8 cellular contexts compared by ENCODE assay signal in genomic region chr4:10582059-10582686, GRCh38.
DNase-seq lines count a peak whose midpoint lies in the region; ATAC-seq, FAIRE-seq and TF ChIP-seq lines count a peak whose summit lies in the region.

No MANE protein-coding gene starts in this region.

- H3K27ac ChIP-seq in brain microvascular endothelial cell (no peak overlapping the region), kidney (ENCODE audit: low read depth in 2 of 2, low read length in 2 of 2) (no peak overlapping the region), thyroid gland (no peak overlapping the region)

- DNase-seq in AG09319 (ENCODE audit: extremely low read depth, low read depth) (no peak), NCI-H2196 treated with DMSO at 0.1 percent for 48 hours (lab: John Stamatoyannopoulos, UW; ENCODE audit: unreplicated experiment) (peak; percentile 49), brain microvascular endothelial cell (peak; percentile 65), kidney (no peak), thyroid gland (peak; percentile 37 to 46), SIG-M5 treated with dmso at 0.1 percent for 504 hours (lab: John Stamatoyannopoulos, UW; ENCODE audit: unreplicated experiment) (no peak)

- no peak for ATAC-seq in HG03045 (IDR thresholded peaks at IDR 0.05; ENCODE audit: unreplicated experiment)

- H3K9me3 ChIP-seq in kidney (ENCODE audit: control insufficient read depth in 1 of 2, low read length in 2 of 2) (no peaks in the 10 kb centered on the region), thyroid gland (no peaks in the 10 kb centered on the region)

- H3K9ac ChIP-seq in kidney (ENCODE audit: low read length in 2 of 2) = no peak overlapping the region

- TF ChIP-seq CTCF in AG09319 (IDR thresholded peaks at IDR 0.05; ENCODE audit: low read depth, low read length) (peak; percentile 93), GM12873 (IDR thresholded peaks at IDR 0.05; ENCODE audit: insufficient read depth, low read depth, low read length, missing control alignments) (peak; percentile 80), brain microvascular endothelial cell (IDR thresholded peaks at IDR 0.05; ENCODE audit: low read depth, low read length, missing control alignments) (peak; percentile 92), kidney (IDR thresholded peaks at IDR 0.05; ENCODE audit: borderline replicate concordance, extremely low read depth, insufficient read depth) (peak; percentile 75), thyroid gland (IDR thresholded peaks at IDR 0.05) (peak in 4 of 6 experiments; percentile 29 to 62 (median 57))

- intact Hi-C loops in kidney (cut with DNase I) (no loop called here), thyroid gland (cut with DNase I) (no loop called here)

- TF ChIP-seq POLR2A in thyroid gland (IDR thresholded peaks at IDR 0.05) = no peak

- FAIRE-seq in kidney (lab: Jason Lieb, UNC) = peak; percentile 68

- no peaks in the 10 kb centered on the region for H3K27me3 ChIP-seq in brain microvascular endothelial cell (replicated peaks)
- H3K27me3 ChIP-seq in thyroid gland = no peaks in the 10 kb centered on the region

- in situ Hi-C loops in brain microvascular endothelial cell (cut with HindIII; ENCODE audit: low pct_ligation_motif_present, low sequenced_read_pairs) = no loop called here

- H3K4me1 ChIP-seq in kidney (ENCODE audit: control insufficient read depth in 1 of 2, insufficient read depth in 1 of 2, low read depth in 1 of 2, low read length in 2 of 2) = peaks cover 0 to 4% of the 10 kb centered on the region in 2 donors
- peaks cover 0 to 6% of the 10 kb centered on the region in 2 donors for H3K4me1 ChIP-seq in thyroid gland

- H3K4me3 ChIP-seq in brain microvascular endothelial cell (ENCODE audit: low read depth, low read length) (no peak overlapping the region), kidney (ENCODE audit: low read length in 2 of 2) (no peak overlapping the region), thyroid gland (replicated peaks in 1 of 3) (no peak overlapping the region)

- 53% methylated on average over 3 of the region's 3 CpGs for WGBS in thyroid gland, 2 donors

- H3K36me3 ChIP-seq in brain microvascular endothelial cell (replicated peaks) (no peaks in the 10 kb centered on the region), kidney (ENCODE audit: control insufficient read depth in 1 of 2, insufficient read depth in 2 of 2, low read length in 2 of 2) (no peaks in the 10 kb centered on the region), thyroid gland (no peaks in the 10 kb centered on the region)

Comparison
In these comparisons a context has a peak if more than half of its experiments do, and no peak if none do; other contexts are left out.
1. DNase-seq: peak in NCI-H2196 treated with DMSO at 0.1 percent for 48 hours (single experiment), brain microvascular endothelial cell (single experiment) and thyroid gland (2 of 2); none in AG09319 (single experiment), kidney (single experiment) and SIG-M5 treated with dmso at 0.1 percent for 504 hours (single experiment).
2. Peak in every context shown above with its lines, with median percentiles within 50 percentile points of each other: CTCF ChIP-seq.